Comparison of ENCODE assay signal across 1 cellular context in genomic region chr17:40218740-40219072, GRCh38.
TF ChIP-seq lines count a peak whose summit lies in the region.

No MANE protein-coding gene starts in this region.

TF ChIP-seq in HepG2, 621 proteins besides CTCF, POLR2A, EP300 and RAD21 (continued from another document and continues in another):
- TF ChIP-seq ZNF704 (CRISPR knock-in tag; IDR thresholded peaks at IDR 0.05; ENCODE audit: borderline replicate concordance) = 0 out of 2 replicates have a peak, but pooled peaks have one; percentile 65
- peak; percentile 85 for TF ChIP-seq RFX1 (IDR thresholded peaks at IDR 0.05)
- TF ChIP-seq MTERF4 (CRISPR knock-in tag; IDR thresholded peaks at IDR 0.05) = no peak
- TF ChIP-seq, protein P1, sequence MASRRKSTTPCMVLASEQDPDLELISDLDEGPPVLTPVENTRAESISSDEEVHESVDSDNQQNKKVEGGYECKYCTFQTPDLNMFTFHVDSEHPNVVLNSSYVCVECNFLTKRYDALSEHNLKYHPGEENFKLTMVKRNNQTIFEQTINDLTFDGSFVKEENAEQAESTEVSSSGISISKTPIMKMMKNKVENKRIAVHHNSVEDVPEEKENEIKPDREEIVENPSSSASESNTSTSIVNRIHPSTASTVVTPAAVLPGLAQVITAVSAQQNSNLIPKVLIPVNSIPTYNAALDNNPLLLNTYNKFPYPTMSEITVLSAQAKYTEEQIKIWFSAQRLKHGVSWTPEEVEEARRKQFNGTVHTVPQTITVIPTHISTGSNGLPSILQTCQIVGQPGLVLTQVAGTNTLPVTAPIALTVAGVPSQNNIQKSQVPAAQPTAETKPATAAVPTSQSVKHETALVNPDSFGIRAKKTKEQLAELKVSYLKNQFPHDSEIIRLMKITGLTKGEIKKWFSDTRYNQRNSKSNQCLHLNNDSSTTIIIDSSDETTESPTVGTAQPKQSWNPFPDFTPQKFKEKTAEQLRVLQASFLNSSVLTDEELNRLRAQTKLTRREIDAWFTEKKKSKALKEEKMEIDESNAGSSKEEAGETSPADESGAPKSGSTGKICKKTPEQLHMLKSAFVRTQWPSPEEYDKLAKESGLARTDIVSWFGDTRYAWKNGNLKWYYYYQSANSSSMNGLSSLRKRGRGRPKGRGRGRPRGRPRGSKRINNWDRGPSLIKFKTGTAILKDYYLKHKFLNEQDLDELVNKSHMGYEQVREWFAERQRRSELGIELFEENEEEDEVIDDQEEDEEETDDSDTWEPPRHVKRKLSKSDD (CRISPR knock-in tag; IDR thresholded peaks at IDR 0.05; ENCODE audit: low read depth) = no peak
- no peak for TF ChIP-seq GATA4 (IDR thresholded peaks at IDR 0.05; ENCODE audit: borderline replicate concordance, low read depth)
- 0 out of 2 replicates have a peak, but pooled peaks have one; percentile 14 for TF ChIP-seq IRF9 (CRISPR knock-in tag; IDR thresholded peaks at IDR 0.05; ENCODE audit: borderline replicate concordance)
- 0 out of 2 replicates have a peak, but pooled peaks have one; percentile 54 for TF ChIP-seq ZNF362 (CRISPR knock-in tag; IDR thresholded peaks at IDR 0.05; ENCODE audit: borderline replicate concordance)
- no peak for TF ChIP-seq CENPBD1 (CRISPR knock-in tag; IDR thresholded peaks at IDR 0.05; ENCODE audit: borderline replicate concordance, low read depth)
- TF ChIP-seq ZBTB46 (CRISPR knock-in tag; IDR thresholded peaks at IDR 0.05; ENCODE audit: borderline replicate concordance) = 0 out of 2 replicates have a peak, but pooled peaks have one; percentile 84
- no peak for TF ChIP-seq SRF (IDR thresholded peaks at IDR 0.05; ENCODE audit: low read depth, low read length)
- TF ChIP-seq, protein P2, sequence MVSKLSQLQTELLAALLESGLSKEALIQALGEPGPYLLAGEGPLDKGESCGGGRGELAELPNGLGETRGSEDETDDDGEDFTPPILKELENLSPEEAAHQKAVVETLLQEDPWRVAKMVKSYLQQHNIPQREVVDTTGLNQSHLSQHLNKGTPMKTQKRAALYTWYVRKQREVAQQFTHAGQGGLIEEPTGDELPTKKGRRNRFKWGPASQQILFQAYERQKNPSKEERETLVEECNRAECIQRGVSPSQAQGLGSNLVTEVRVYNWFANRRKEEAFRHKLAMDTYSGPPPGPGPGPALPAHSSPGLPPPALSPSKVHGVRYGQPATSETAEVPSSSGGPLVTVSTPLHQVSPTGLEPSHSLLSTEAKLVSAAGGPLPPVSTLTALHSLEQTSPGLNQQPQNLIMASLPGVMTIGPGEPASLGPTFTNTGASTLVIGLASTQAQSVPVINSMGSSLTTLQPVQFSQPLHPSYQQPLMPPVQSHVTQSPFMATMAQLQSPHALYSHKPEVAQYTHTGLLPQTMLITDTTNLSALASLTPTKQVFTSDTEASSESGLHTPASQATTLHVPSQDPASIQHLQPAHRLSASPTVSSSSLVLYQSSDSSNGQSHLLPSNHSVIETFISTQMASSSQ (IDR thresholded peaks at IDR 0.05; ENCODE audit: low read depth) = no peak
- TF ChIP-seq, protein P2 (CRISPR knock-in tag; IDR thresholded peaks at IDR 0.05; ENCODE audit: borderline replicate concordance) = 0 out of 2 replicates have a peak, but pooled peaks have one; percentile 27
- no peak for TF ChIP-seq ZNF768 (CRISPR knock-in tag; IDR thresholded peaks at IDR 0.05)
- no peak for TF ChIP-seq TCF12 (IDR thresholded peaks at IDR 0.05)
- TF ChIP-seq TCF12 (CRISPR knock-in tag; IDR thresholded peaks at IDR 0.05) = no peak
- no peak for TF ChIP-seq TEAD2 (CRISPR knock-in tag; IDR thresholded peaks at IDR 0.05)
- TF ChIP-seq GABPB1 (CRISPR knock-in tag; IDR thresholded peaks at IDR 0.05) = no peak
- no peak for TF ChIP-seq CHD2 (IDR thresholded peaks at IDR 0.05; ENCODE audit: low read depth, low read length)
- no peak for TF ChIP-seq ZNF263 (CRISPR knock-in tag; IDR thresholded peaks at IDR 0.05)
- peak; percentile 81; the same call in 1 of the 2 replicates for TF ChIP-seq ZNF879 (CRISPR knock-in tag; IDR thresholded peaks at IDR 0.05)
- no peak for TF ChIP-seq ZFP36L2 (CRISPR knock-in tag; IDR thresholded peaks at IDR 0.05)
- TF ChIP-seq RFXAP (CRISPR knock-in tag; IDR thresholded peaks at IDR 0.05; ENCODE audit: borderline replicate concordance) = peak; percentile 8; the same call in 1 of the 2 replicates
- TF ChIP-seq MYNN (CRISPR knock-in tag; IDR thresholded peaks at IDR 0.05; ENCODE audit: low read depth) = no peak
- TF ChIP-seq RFX3 (CRISPR knock-in tag; IDR thresholded peaks at IDR 0.05) = peak; percentile 85
- no peak for TF ChIP-seq TSC22D2 (CRISPR knock-in tag; IDR thresholded peaks at IDR 0.05; ENCODE audit: borderline replicate concordance)
- peak; percentile 37 for TF ChIP-seq RBM22 (optimal IDR thresholded peaks at IDR 0.05; ENCODE audit: low read length)
- TF ChIP-seq, protein P3, sequence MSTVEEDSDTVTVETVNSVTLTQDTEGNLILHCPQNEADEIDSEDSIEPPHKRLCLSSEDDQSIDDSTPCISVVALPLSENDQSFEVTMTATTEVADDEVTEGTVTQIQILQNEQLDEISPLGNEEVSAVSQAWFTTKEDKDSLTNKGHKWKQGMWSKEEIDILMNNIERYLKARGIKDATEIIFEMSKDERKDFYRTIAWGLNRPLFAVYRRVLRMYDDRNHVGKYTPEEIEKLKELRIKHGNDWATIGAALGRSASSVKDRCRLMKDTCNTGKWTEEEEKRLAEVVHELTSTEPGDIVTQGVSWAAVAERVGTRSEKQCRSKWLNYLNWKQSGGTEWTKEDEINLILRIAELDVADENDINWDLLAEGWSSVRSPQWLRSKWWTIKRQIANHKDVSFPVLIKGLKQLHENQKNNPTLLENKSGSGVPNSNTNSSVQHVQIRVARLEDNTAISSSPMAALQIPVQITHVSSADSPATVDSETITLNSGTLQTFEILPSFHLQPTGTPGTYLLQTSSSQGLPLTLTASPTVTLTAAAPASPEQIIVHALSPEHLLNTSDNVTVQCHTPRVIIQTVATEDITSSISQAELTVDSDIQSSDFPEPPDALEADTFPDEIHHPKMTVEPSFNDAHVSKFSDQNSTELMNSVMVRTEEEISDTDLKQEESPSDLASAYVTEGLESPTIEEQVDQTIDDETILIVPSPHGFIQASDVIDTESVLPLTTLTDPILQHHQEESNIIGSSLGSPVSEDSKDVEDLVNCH (CRISPR knock-in tag; IDR thresholded peaks at IDR 0.05) = peak; percentile 69; the same call in 1 of the 2 replicates
- no peak for TF ChIP-seq ZNF337 (CRISPR knock-in tag; IDR thresholded peaks at IDR 0.05; ENCODE audit: borderline replicate concordance, low read depth)
- TF ChIP-seq RFX5 (IDR thresholded peaks at IDR 0.05; ENCODE audit: low read depth, low read length) = peak; percentile 85
- no peak for TF ChIP-seq ARID4A (CRISPR knock-in tag; IDR thresholded peaks at IDR 0.05; ENCODE audit: borderline replicate concordance)
- no peak for TF ChIP-seq ZBTB7A (CRISPR knock-in tag; IDR thresholded peaks at IDR 0.05)
- TF ChIP-seq ZNF749 (CRISPR knock-in tag; IDR thresholded peaks at IDR 0.05; ENCODE audit: borderline replicate concordance) = no peak
- TF ChIP-seq ZNF501 (CRISPR knock-in tag; IDR thresholded peaks at IDR 0.05) = peak; percentile 75
- TF ChIP-seq PATZ1 (CRISPR knock-in tag; IDR thresholded peaks at IDR 0.05) = no peak
